11 cellular contexts compared by ENCODE assay signal in genomic region chr14:53946404-53947400, GRCh38. TPM values are rescaled to one million over a fixed set of nuclear protein-coding genes. Genes with fewer than 3 reads are reported as not detected.
DNase-seq lines count a peak whose midpoint lies in the region; ATAC-seq, FAIRE-seq and TF ChIP-seq lines count a peak whose summit lies in the region.
"Had no signal": no experiment of that assay in that cellular context is flagged by ENCODE, and none has a peak within 500 bp of the region (broad histone marks: within the 10 kb centered on the region; RNA-seq: fewer than 3 reads in every experiment).

No MANE protein-coding gene starts in this region.

- no peaks in the 10 kb centered on the region for H3K36me3 Mint-ChIP-seq in neural crest cell (ENCODE audit: low read depth)

- H4K8ac ChIP-seq in IMR-90 (ENCODE audit: low read depth in 2 of 2, low read length in 2 of 2), result peak overlapping the region in 1 of 2 experiments; percentile 37; a peak in 1 of 4 replicates

- no peaks in the 10 kb centered on the region for H4K20me1 ChIP-seq in IMR-90 (ENCODE audit: insufficient read depth, low read length)

- H3K4me2 ChIP-seq in A549 (peak overlapping the region; percentile 51; the same call in 2 of the 3 replicates), IMR-90 (ENCODE audit: low read depth, low read length) (no peak overlapping the region)

- TF ChIP-seq EP300 in A549 (IDR thresholded peaks at IDR 0.05) (no peak), esophagus muscularis mucosa (IDR thresholded peaks at IDR 0.05) (no peak)

- peaks cover 31% of the 10 kb centered on the region for H3K4me1 Mint-ChIP-seq in neural crest cell

- CTCF ChIA-PET in A549 (lab: Yijun Ruan, JAX), result interaction anchor here (1.0 to 1.5 kb wide), 4 partner anchors 10 to 401 kb away, joined by 3 to 4 read pairs (median 4); partner anchors contain the start of gene BMP4
- CTCF ChIA-PET in IMR-90 (lab: Yijun Ruan, JAX), result interaction anchor here (0.7 to 1.2 kb wide), 2 partner anchors 11 to 271 kb away, joined by 3 read pairs; no protein-coding TSS in a partner anchor

- POLR2A ChIA-PET in A549 (lab: Yijun Ruan, JAX) (no interaction called here), IMR-90 (lab: Charles Lee; ENCODE audit: unreplicated experiment) (interaction anchor here (0.5 to 2.3 kb wide), 8 partner anchors 12 to 439 kb away, joined by 3 to 31 read pairs (median 5); no protein-coding TSS in a partner anchor)

- H3K27ac Mint-ChIP-seq in neural crest cell (ENCODE audit: unreplicated experiment), result no peak overlapping the region

- peaks cover 0 to 15% of the 10 kb centered on the region in 2 experiments; a peak in 2 of 4 replicates for H3K79me1 ChIP-seq in IMR-90 (ENCODE audit: low read depth in 1 of 2, low read length in 2 of 2)

- 0 out of 2 replicates have a peak overlapping the region, but pooled peaks have one; percentile 46 for H3K14ac ChIP-seq in IMR-90 (replicated peaks; ENCODE audit: low read depth, low read length)

- H4K91ac ChIP-seq in IMR-90 (ENCODE audit: insufficient read depth, low read depth, low read length), result no peak overlapping the region; the same call in 1 of the 2 replicates

- peak overlapping the region; percentile 69; the same call in 1 of the 2 replicates for H3K4ac ChIP-seq in IMR-90 (ENCODE audit: low read depth, low read length)

- H3K18ac ChIP-seq in IMR-90 (ENCODE audit: low read depth, low read length), result peak overlapping the region; percentile 12; the same call in 1 of the 2 replicates

- H3K9me3 ChIP-seq in A549, result no peaks in the 10 kb centered on the region
- H3K9me3 ChIP-seq in IMR-90 (ENCODE audit: control insufficient read depth, insufficient read depth, low read length), result no peaks in the 10 kb centered on the region
- no peaks in the 10 kb centered on the region for H3K9me3 ChIP-seq in esophagus muscularis mucosa

- H2BK20ac ChIP-seq in IMR-90 (ENCODE audit: low read depth, low read length), result peak overlapping the region; percentile 56; the same call in 1 of the 2 replicates

- no peak overlapping the region for H3K56ac ChIP-seq in IMR-90 (ENCODE audit: extremely low read depth, insufficient read depth, low read length)

- no peak overlapping the region for H3K23ac ChIP-seq in IMR-90 (ENCODE audit: low read depth, low read length)

- TF ChIP-seq RAD21 in A549 (conservative IDR thresholded peaks at IDR 0.05 in 1 of 2, IDR thresholded peaks at IDR 0.05 in 1 of 2) (no peak), IMR-90 (IDR thresholded peaks at IDR 0.05; ENCODE audit: low read length) (no peak)

- H3K4me3 Mint-ChIP-seq in neural crest cell, result peak overlapping the region; percentile 67

- H3K27me3 ChIP-seq in IMR-90 (ENCODE audit: control insufficient read depth, insufficient read depth, low read length) (no peaks in the 10 kb centered on the region; the same call in 1 of the 2 replicates), esophagus muscularis mucosa (peaks cover 0 to 75% (median 8%) of the 10 kb centered on the region in 4 donors)

- intact Hi-C loops in IMR-90 (cut with micrococcal nuclease) (loop anchor here (5.0 kb wide), 1 partner anchor 64 kb away; no protein-coding TSS in a partner anchor), esophagus muscularis mucosa (cut with DNase I) (no loop called here)

- H2AFZ ChIP-seq in IMR-90 (replicated peaks; ENCODE audit: low read length, poor library complexity), result peak overlapping the region; percentile 14

- H2BK120ac ChIP-seq in IMR-90 (ENCODE audit: low read depth, low read length), result peak overlapping the region; percentile 78; the same call in 1 of the 2 replicates

- ATAC-seq in A549 (no peak; a peak in 1 of 6 replicates), IMR-90 (ENCODE audit: low read depth) (no peak)

- in situ Hi-C loops in IMR-90 (cut with MboI; ENCODE audit: low sequenced_read_pairs), result no loop called here

- no TSS peak for BruUV-seq in IMR-90 (replicated peaks; lab: Mats Ljungman, UMichigan)

- no peak overlapping the region for H2AK9ac ChIP-seq in IMR-90 (replicated peaks; ENCODE audit: low read depth, low read length, poor library complexity)

- DNase-seq in A549 (ENCODE audit: low read depth in 1 of 2, low spot score in 1 of 2), result no peak
- DNase-seq in IMR-90, result no peak
- no peak for DNase-seq in esophagus muscularis mucosa (ENCODE audit: extremely low spot score)
- no peak for DNase-seq in neural crest cell (ENCODE audit: low read depth, low spot score)
- DNase-seq in COR-L47 (lab: John Stamatoyannopoulos, UW), result no peak
- no peak for DNase-seq in stimulated activated CD4-positive, alpha-beta T cell treated with anti-CD3 and anti-CD28 coated beads, Interleukin-4, amount 100 ng/mL, for 1 hour
- no peak for DNase-seq in A172 (ENCODE audit: low spot score)
- DNase-seq in NCI-H2196 (lab: John Stamatoyannopoulos, UW; ENCODE audit: unreplicated experiment), result no peak
- DNase-seq: activated gamma-delta T cell, NCI-H2029 treated with DMSO at 0.1 percent for 48 hours had no signal

- TF ChIP-seq CTCF in A549 (IDR thresholded peaks at IDR 0.05), result no peak
- TF ChIP-seq CTCF in IMR-90 (conservative IDR thresholded peaks at IDR 0.05; ENCODE audit: low read depth, low read length), result no peak
- no peak for TF ChIP-seq CTCF in esophagus muscularis mucosa (IDR thresholded peaks at IDR 0.05)
- no peak for TF ChIP-seq CTCF in neural crest cell (conservative IDR thresholded peaks at IDR 0.05)

- peaks cover 12% of the 10 kb centered on the region; the same call in 2 of the 3 replicates for H3K4me1 ChIP-seq in A549
- H3K4me1 ChIP-seq in IMR-90 (ENCODE audit: control insufficient read depth, insufficient read depth, low read length), result peaks cover 4% of the 10 kb centered on the region
- peaks cover 3 to 19% (median 14%) of the 10 kb centered on the region in 4 donors for H3K4me1 ChIP-seq in esophagus muscularis mucosa

- H3K36me3 ChIP-seq in IMR-90 (ENCODE audit: control insufficient read depth, insufficient read depth, low read length) (peaks cover 20% of the 10 kb centered on the region), esophagus muscularis mucosa (peaks cover 0 to 14% (median 3%) of the 10 kb centered on the region in 4 donors)

- TF ChIP-seq POLR2A in A549 (IDR thresholded peaks at IDR 0.05; ENCODE audit: low read length) (no peak), IMR-90 (IDR thresholded peaks at IDR 0.05; ENCODE audit: low read depth, low read length) (no peak), esophagus muscularis mucosa (IDR thresholded peaks at IDR 0.05; ENCODE audit: low read depth) (no peak)

- H3K9ac ChIP-seq in IMR-90 (ENCODE audit: low read depth, low read length), result no peak overlapping the region

- H3K27ac ChIP-seq in A549 (0 out of 6 replicates have a peak overlapping the region, but pooled peaks of 1 of the 2 experiments have one; percentile 16), IMR-90 (ENCODE audit: insufficient read depth, low read length) (no peak overlapping the region), esophagus muscularis mucosa (replicated peaks in 1 of 4) (no peak overlapping the region)

- no peak for FAIRE-seq in A549 (lab: Jason Lieb, UNC)
- FAIRE-seq: islet of Langerhans had no signal

- H3K4me3 ChIP-seq in A549, result no peak overlapping the region
- H3K4me3 ChIP-seq in IMR-90 (ENCODE audit: insufficient read depth, low read depth, low read length), result no peak overlapping the region
- peak overlapping the region; percentile 24 to 50 (median 36) for H3K4me3 ChIP-seq in esophagus muscularis mucosa

- H3K9me1 ChIP-seq in IMR-90 (ENCODE audit: insufficient read depth, low read length), result peaks cover 7% of the 10 kb centered on the region; the same call in 1 of the 2 replicates

- peaks cover 91% of the 10 kb centered on the region for H3K27me3 Mint-ChIP-seq in neural crest cell (ENCODE audit: low read depth)

- no peak overlapping the region; the same call in 2 of the 3 replicates for H2BK15ac ChIP-seq in IMR-90 (ENCODE audit: low read depth, low read length)

- H2AK5ac ChIP-seq in IMR-90 (ENCODE audit: low read depth, low read length), result no peak overlapping the region

- H2BK5ac ChIP-seq in IMR-90 (ENCODE audit: low read depth, low read length, poor library complexity, severe bottlenecking), result no peak overlapping the region

- no peaks in the 10 kb centered on the region for H3K9me3 Mint-ChIP-seq in neural crest cell

- dilution Hi-C loops in IMR-90 (cut with HindIII; ENCODE audit: low sequenced_read_pairs, unreplicated experiment), result no loop called here

- H4K5ac ChIP-seq in IMR-90 (ENCODE audit: low read depth, low read length), result no peak overlapping the region; the same call in 1 of the 2 replicates

- 82% methylated on average over 44 of the region's 75 CpGs for WGBS in A549 (ENCODE audit: missing lambda C conversion rate)
- WGBS in IMR-90 (ENCODE audit: extremely low coverage in 2 of 2, insufficient read length in 1 of 2), 2 experiments, result 80% methylated on average over 17 of the region's 75 CpGs; no CpG with 5 or more reads in 1 of the 2 experiments
- 33% methylated on average over 41 of the region's 75 CpGs for WGBS in esophagus muscularis mucosa

TF ChIP-seq in A549, 52 proteins besides CTCF, POLR2A, EP300 and RAD21 (continues in another document):
- TF ChIP-seq EHMT2 (IDR thresholded peaks at IDR 0.05; ENCODE audit: low read depth), result no peak
- TF ChIP-seq MYC (IDR thresholded peaks at IDR 0.05; ENCODE audit: borderline replicate concordance, low read length), result no peak
- TF ChIP-seq KDM5A (IDR thresholded peaks at IDR 0.05), result no peak
- TF ChIP-seq GATA3 (IDR thresholded peaks at IDR 0.05; ENCODE audit: borderline replicate concordance), result no peak

TF ChIP-seq in IMR-90, 13 proteins besides CTCF, POLR2A, EP300 and RAD21 (continues in another document):
- TF ChIP-seq RCOR1 (IDR thresholded peaks at IDR 0.05; ENCODE audit: insufficient replicate concordance, low read length) (no peak), USF2 (IDR thresholded peaks at IDR 0.05; ENCODE audit: low read depth, low read length) (no peak), SMC3 (IDR thresholded peaks at IDR 0.05; ENCODE audit: low read depth, low read length) (no peak)

RNA-seq across cellular contexts. Expression of gene BMP4, which starts 9.9 kb away (rescaled TPM):
- polyA plus RNA-seq in A549 (2011; rRNA removed) (8.9 and 12.4 TPM in 2 replicates), A549 (2017; fragmentation: RNase III; extraction: RNeasy Plus Mini Kit Qiagen cat#74134 plus additional on column Dnase treatment) (3.1 to 4.5 TPM (median 4.1 TPM) in 3 replicates), IMR-90 (2012; rRNA removed) (3.6 and 4.2 TPM in 2 replicates)
- polyA plus RNA-seq in A549 (2012; cell fraction: cytosol; rRNA removed), result 3.2 and 3.4 TPM in 2 replicates
- 2.4 and 2.5 TPM in 2 replicates for polyA plus RNA-seq in A549 (2012; cell fraction: nucleus; rRNA removed)
- polyA minus RNA-seq in A549 (2011; rRNA and poly(A)+ RNA removed), result 7.2 and 11.2 TPM in 2 replicates
- total RNA-seq in IMR-90 (2012; rRNA removed) (2.8 and 3.4 TPM in 2 replicates), esophagus muscularis mucosa (10 to 100 TPM; 16.0 to 29.9 (median 18.9) TPM), neural crest cell (1.1 and 1.3 TPM in 2 replicates)
- polyA plus RNA-seq in IMR-90 (2012; cell fraction: cytosol; rRNA removed), result 2.7 and 4.8 TPM in 2 replicates
- 1.5 and 3.2 TPM in 2 replicates for polyA plus RNA-seq in IMR-90 (2012; cell fraction: nucleus; rRNA removed; ENCODE audit: low replicate concordance)
- 3.8 and 5.0 TPM in 2 replicates for total RNA-seq in A172 (2014; rRNA removed; shearing (Covaris generic))

Comparison
In these comparisons a context has a peak if more than half of its experiments do, and no peak if none do; other contexts are left out.
1. H3K4me3 ChIP-seq: peak in esophagus muscularis mucosa (4 of 4); none in A549 (single experiment) and IMR-90 (single experiment).